Comparison of ENCODE assay signal across 23 cellular contexts in genomic region chr13:49368688-49369087, GRCh38.
DNase-seq lines count a peak whose midpoint lies in the region; ATAC-seq and TF ChIP-seq lines count a peak whose summit lies in the region.
"Had no signal": no experiment of that assay in that cellular context is flagged by ENCODE, and none has a peak within 500 bp of the region (broad histone marks: within the 10 kb centered on the region; RNA-seq: fewer than 3 reads in every experiment).

No MANE protein-coding gene starts in this region.

- H3K9ac ChIP-seq in Karpas-422 (ENCODE audit: low read length) (peak overlapping the region; percentile 47), adipocyte (ENCODE audit: low read length) (peak overlapping the region; percentile 81), smooth muscle cell (ENCODE audit: low read depth) (no peak overlapping the region)

- H3K36me3 ChIP-seq in Karpas-422 (ENCODE audit: insufficient read depth, low read length) (0 out of 2 replicates have a peak, but pooled peaks cover 4% of the 10 kb centered on the region), adipocyte (ENCODE audit: control insufficient read depth, insufficient read depth, low read length, severe bottlenecking) (no peaks in the 10 kb centered on the region), smooth muscle cell (ENCODE audit: low read depth) (peaks cover 4% of the 10 kb centered on the region), vagina (peaks cover 0 to 11% of the 10 kb centered on the region in 2 donors)
- H3K36me3 ChIP-seq: neutrophil, suprapubic skin had no signal

- H3K4me3 ChIP-seq in Karpas-422 (ENCODE audit: low read length) = peak overlapping the region; percentile 41
- no peak overlapping the region for H3K4me3 ChIP-seq in adipocyte (ENCODE audit: low read length)
- no peak overlapping the region for H3K4me3 ChIP-seq in smooth muscle cell
- H3K4me3 ChIP-seq in vagina = no peak overlapping the region
- H3K4me3 ChIP-seq: psoas muscle, suprapubic skin had no signal

- peaks cover 8 to 18% of the 10 kb centered on the region in 2 donors for H3K36me3 Mint-ChIP-seq in naive B cell

- no peaks in the 10 kb centered on the region for H3K27me3 ChIP-seq in Karpas-422 (ENCODE audit: low read length)
- H3K27me3 ChIP-seq in adipocyte (replicated peaks; ENCODE audit: control insufficient read depth, insufficient read depth, low read length) = no peaks in the 10 kb centered on the region
- H3K27me3 ChIP-seq in smooth muscle cell (ENCODE audit: low read depth) = no peaks in the 10 kb centered on the region
- H3K27me3 ChIP-seq in vagina = no peaks in the 10 kb centered on the region
- H3K27me3 ChIP-seq: neutrophil, suprapubic skin had no signal

- H3K4me2 ChIP-seq in Karpas-422 (ENCODE audit: low read depth, low read length, poor library complexity, severe bottlenecking) = peak overlapping the region; percentile 76
- H3K4me2 ChIP-seq in smooth muscle cell = no peak overlapping the region

- TF ChIP-seq CTCF in GM10266 (IDR thresholded peaks at IDR 0.05; ENCODE audit: control insufficient read depth, insufficient read depth, low read depth, missing control alignments) (no peak), smooth muscle cell (IDR thresholded peaks at IDR 0.05; ENCODE audit: borderline replicate concordance, insufficient read depth, poor library complexity, severe bottlenecking) (no peak), vagina (IDR thresholded peaks at IDR 0.05) (no peak)

- peak; percentile 80 to 90 for ATAC-seq in naive B cell (ENCODE audit: low read depth in 2 of 2)
- ATAC-seq: psoas muscle had no signal

- H3K9me3 Mint-ChIP-seq in naive B cell = peaks cover 5 to 16% (median 8%) of the 10 kb centered on the region in 7 donors

- peak overlapping the region; percentile 99 for H3K27ac ChIP-seq in Karpas-422 (ENCODE audit: low read length)
- no peak overlapping the region for H3K27ac ChIP-seq in smooth muscle cell (ENCODE audit: low read depth)
- no peak overlapping the region for H3K27ac ChIP-seq in vagina
- H3K27ac ChIP-seq: neutrophil, psoas muscle, suprapubic skin had no signal

- peak overlapping the region in 1 of 8 donors; percentile 10 for H3K4me3 Mint-ChIP-seq in naive B cell
- H3K4me3 Mint-ChIP-seq: activated CD4-positive, alpha-beta T cell treated with anti-CD3 and anti-CD28 coated beads, Interleukin-2, amount 10 ng/mL, durations not matched to agents 24 days and 14 days; activated naive CD8-positive, alpha-beta T cell; activated T-helper 1 cell treated with anti-CD3 and anti-CD28 coated beads, Interleukin-12 subunit alpha, Interleukin-12 subunit beta, Interleukin-2, Interleukin-4 antibody, amounts not matched to agents 30 ng/mL and 10 ng/mL and 1 ng/mL, durations not matched to agents 14 hours and 24 hours and 36 hours; CD4-positive, alpha-beta T cell had no signal

- peaks cover 16 to 41% (median 29%) of the 10 kb centered on the region in 3 donors for H3K4me1 Mint-ChIP-seq in naive B cell
- H3K4me1 Mint-ChIP-seq: activated CD4-positive, alpha-beta T cell treated with anti-CD3 and anti-CD28 coated beads, Interleukin-2, amount 10 ng/mL, durations not matched to agents 24 days and 14 days had no signal

- peaks cover 38% of the 10 kb centered on the region for H3K79me2 ChIP-seq in Karpas-422 (ENCODE audit: low read length)
- no peaks in the 10 kb centered on the region for H3K79me2 ChIP-seq in smooth muscle cell (ENCODE audit: low read depth)

- peaks cover 6% of the 10 kb centered on the region for H3F3A ChIP-seq in smooth muscle cell (ENCODE audit: low read depth)

- H2AFZ ChIP-seq in Karpas-422 (ENCODE audit: low read length) = no peak overlapping the region; the same call in 1 of the 2 replicates
- no peak overlapping the region for H2AFZ ChIP-seq in smooth muscle cell (ENCODE audit: low read depth)

- peak overlapping the region in 2 of 6 donors; percentile 60 to 74 for H3K27ac Mint-ChIP-seq in naive B cell
- H3K27ac Mint-ChIP-seq: activated CD4-positive, alpha-beta T cell treated with anti-CD3 and anti-CD28 coated beads, Interleukin-2, amount 10 ng/mL, durations not matched to agents 24 days and 14 days; activated naive CD8-positive, alpha-beta T cell; activated T-helper 1 cell treated with anti-CD3 and anti-CD28 coated beads, Interleukin-12 subunit alpha, Interleukin-12 subunit beta, Interleukin-2, Interleukin-4 antibody, amounts not matched to agents 30 ng/mL and 10 ng/mL and 1 ng/mL, durations not matched to agents 14 hours and 24 hours and 36 hours; CD4-positive, alpha-beta T cell had no signal

- no peaks in the 10 kb centered on the region for H3K27me3 Mint-ChIP-seq in naive B cell
- H3K27me3 Mint-ChIP-seq: activated CD4-positive, alpha-beta T cell treated with anti-CD3 and anti-CD28 coated beads, Interleukin-2, amount 10 ng/mL, durations not matched to agents 24 days and 14 days had no signal

- DNase-seq in GM10266 (ENCODE audit: extremely low spot score) = peak; percentile 15
- DNase-seq in Karpas-422 = peak; percentile 72
- DNase-seq in adipocyte (ENCODE audit: low read depth) = no peak
- DNase-seq in naive B cell = no peak
- DNase-seq in smooth muscle cell (lab: John Stamatoyannopoulos, UW; ENCODE audit: unreplicated experiment) = no peak
- DNase-seq in vagina (ENCODE audit: extremely low spot score in 2 of 2) = no peak
- no peak for DNase-seq in SW 1271 (lab: John Stamatoyannopoulos, UW)
- no peak for DNase-seq in NK-92 treated with Interleukin-12 subunit alpha and Interleukin-12 subunit beta, amount 100 ng/mL, for 24 hours (lab: John Stamatoyannopoulos, UW)
- DNase-seq: activated CD4-positive, alpha-beta T cell treated with anti-CD3 and anti-CD28 coated beads, Interleukin-2, amount 10 ng/mL, durations not matched to agents 24 days and 14 days; CD4-positive, alpha-beta T cell; DMS 273 treated with DMSO at 0.1 percent for 48 hours; effector CD4-positive, alpha-beta T cell; erythroblast; hippocampal formation; NCI-H1694; NCI-H526; psoas muscle; SHP77; stimulated activated CD4-positive, alpha-beta T cell treated with anti-CD3 and anti-CD28 coated beads, Interleukin-1b, Interleukin-23, amount 100 ng/mL, for 48 hours had no signal

- H4K20me1 ChIP-seq in Karpas-422 (ENCODE audit: insufficient read depth, low read depth, low read length) (no peaks in the 10 kb centered on the region), smooth muscle cell (ENCODE audit: low read depth) (no peaks in the 10 kb centered on the region)

- intact Hi-C loops in vagina (cut with DNase I) = no loop called here

- 77% methylated on average over 2 of the region's 2 CpGs for WGBS in smooth muscle cell (ENCODE audit: low lambda C conversion rate)

- no peak for TF ChIP-seq POLR2A in vagina (IDR thresholded peaks at IDR 0.05)

- H3K9me2 ChIP-seq in Karpas-422 (replicated peaks; ENCODE audit: insufficient read depth, low read length) = no peaks in the 10 kb centered on the region

- H3K9me3 ChIP-seq in Karpas-422 (ENCODE audit: low read length) (no peaks in the 10 kb centered on the region), adipocyte (ENCODE audit: control insufficient read depth, low read length) (peaks cover 6% of the 10 kb centered on the region), smooth muscle cell (replicated peaks; ENCODE audit: low read depth) (no peaks in the 10 kb centered on the region), vagina (peaks cover 4% of the 10 kb centered on the region)
- H3K9me3 ChIP-seq: neutrophil had no signal

- H3K4me1 ChIP-seq in Karpas-422 (ENCODE audit: low read length) = peaks cover 89% of the 10 kb centered on the region
- H3K4me1 ChIP-seq in adipocyte (ENCODE audit: control insufficient read depth, insufficient read depth, low read length) = peaks cover 24% of the 10 kb centered on the region
- H3K4me1 ChIP-seq in smooth muscle cell (ENCODE audit: low read depth) = peaks cover 7% of the 10 kb centered on the region
- peaks cover 13% of the 10 kb centered on the region for H3K4me1 ChIP-seq in vagina
- H3K4me1 ChIP-seq: psoas muscle had no signal

Comparison
In these comparisons a context has a peak if more than half of its experiments do, and no peak if none do; other contexts are left out.
1. DNase-seq: peak in GM10266 (single experiment) and Karpas-422 (single experiment); none in adipocyte (single experiment), naive B cell (single experiment), smooth muscle cell (single experiment), vagina (0 of 2), SW 1271 (0 of 2) and NK-92 treated with Interleukin-12 subunit alpha and Interleukin-12 subunit beta, amount 100 ng/mL, for 24 hours (single experiment).